21 cellular contexts compared by ENCODE assay signal in the genomic region with DNA sequence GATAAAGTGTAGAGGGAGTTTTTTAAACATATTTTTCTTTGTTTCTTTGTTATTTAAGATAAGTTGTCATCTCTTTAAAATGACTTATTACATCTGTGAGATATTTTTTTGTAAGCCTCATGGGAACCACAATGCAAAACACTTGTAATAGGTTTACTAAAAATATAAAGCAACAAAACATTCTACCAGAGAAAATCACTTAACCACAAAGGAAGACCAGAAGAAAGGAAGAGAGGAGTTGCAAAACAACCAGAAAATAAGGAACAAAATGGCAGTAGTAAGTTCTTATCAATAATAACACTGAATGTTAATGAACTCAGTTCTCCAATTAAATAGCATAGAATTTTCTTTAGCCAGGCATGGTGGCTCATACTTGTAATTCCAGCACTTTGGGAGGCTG.
"Had no signal": no experiment of that assay in that cellular context is flagged by ENCODE, and none has a peak within 500 bp of the region (broad histone marks: within the 10 kb centered on the region; RNA-seq: fewer than 3 reads in every experiment).

No MANE protein-coding gene starts in this region.

- DNase-seq: activated CD4-positive, alpha-beta T cell treated with anti-CD3 and anti-CD28 coated beads for 4 hours; activated CD4-positive, alpha-beta T cell treated with anti-CD3 and anti-CD28 coated beads, Interleukin-2, amount 50 U/mL, for 48 hours; activated CD4-positive, CD25-positive, alpha-beta regulatory T cell; activated effector memory CD4-positive, alpha-beta T cell treated with anti-CD3 and anti-CD28 coated beads, Interleukin-2, amount 50 U/mL, for 16 hours; activated naive CD4-positive, alpha-beta T cell treated with anti-CD3 and anti-CD28 coated beads, Interleukin-2, amount 50 U/mL, for 16 hours; activated T-cell treated with anti-CD3 and anti-CD28 coated beads, Interleukin-2, amount 50 U/mL, for 72 hours; brain microvascular endothelial cell; caudate nucleus; dermis blood vessel endothelial cell; effector CD8-positive, alpha-beta T cell; erythroblast; foreskin fibroblast; left colon; ovary; stimulated activated CD4-positive, alpha-beta T cell treated with anti-CD3 and anti-CD28 coated beads, Interleukin-12 subunit alpha, Interleukin-12 subunit beta, amount 100 ng/mL, for 4 hours; stomach; T-helper 9 cell had no signal

- H3K27ac ChIP-seq: ascending aorta, brain microvascular endothelial cell, ovary, prostate gland, stomach, suprapubic skin, tibial nerve had no signal

- H3K4me1 ChIP-seq: ascending aorta, prostate gland, stomach, suprapubic skin, tibial nerve had no signal

- H3K36me3 ChIP-seq: ascending aorta, brain microvascular endothelial cell, ovary, prostate gland, suprapubic skin had no signal

- H3K27me3 ChIP-seq: ascending aorta, brain microvascular endothelial cell, ovary, stomach, suprapubic skin, tibial nerve had no signal

- H3K4me3 ChIP-seq: ascending aorta, ovary, prostate gland, stomach, suprapubic skin, tibial nerve had no signal

- H3K9me3 ChIP-seq: ovary, prostate gland, suprapubic skin had no signal
